9 cellular contexts compared by ENCODE assay signal in the genomic region with DNA sequence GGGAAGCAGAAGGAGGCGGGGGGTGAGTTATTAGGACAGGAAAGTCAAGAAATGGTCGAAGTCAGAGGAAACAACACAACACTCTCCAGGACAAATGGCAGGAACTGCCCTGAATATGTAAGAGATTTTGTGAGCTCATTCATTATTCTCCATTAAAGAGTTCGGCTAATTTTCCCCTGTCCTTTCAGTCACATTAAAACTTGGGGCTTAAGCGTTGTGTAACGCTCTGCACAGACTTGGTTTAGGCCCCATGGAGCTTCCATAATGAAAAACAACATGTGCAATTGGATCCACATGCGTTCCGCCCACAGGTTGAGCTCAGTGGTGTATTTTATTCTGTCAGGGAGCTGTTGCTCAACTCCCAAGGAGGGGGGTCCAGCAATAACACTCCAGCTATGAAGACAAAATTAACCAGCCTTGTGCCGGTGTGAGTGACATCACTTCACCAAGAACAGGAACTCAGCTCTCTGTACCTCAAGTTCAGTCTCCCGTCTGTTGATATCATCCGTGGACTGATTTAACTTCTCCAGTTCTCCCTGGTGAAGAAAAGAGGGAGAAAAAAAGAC. TPM values are rescaled to one million over a fixed set of nuclear protein-coding genes. Genes with fewer than 3 reads are reported as not detected.
DNase-seq lines count a peak whose midpoint lies in the region; ATAC-seq and TF ChIP-seq lines count a peak whose summit lies in the region.
"Had no signal": no experiment of that assay in that cellular context is flagged by ENCODE, and none has a peak within 500 bp of the region (broad histone marks: within the 10 kb centered on the region; RNA-seq: fewer than 3 reads in every experiment).

No MANE protein-coding gene starts in this region.

- ATAC-seq in central memory CD8-positive, alpha-beta T cell (replicated peaks; ENCODE audit: extremely low read depth, poor library complexity, severe bottlenecking) = no peak
- ATAC-seq in naive B cell (ENCODE audit: low read depth in 2 of 2) = no peak

- H3K4me3 ChIP-seq in NB4 (ENCODE audit: low read depth, low read length) (peak overlapping the region; percentile 60), H7 (ENCODE audit: insufficient read depth, low read depth, low read length) (no peak overlapping the region)

- TF ChIP-seq POLR2A in NB4 (IDR thresholded peaks at IDR 0.05; ENCODE audit: extremely low read depth, insufficient read length) = no peak

- no peak overlapping the region for H3K27ac Mint-ChIP-seq in central memory CD8-positive, alpha-beta T cell (ENCODE audit: low read depth)
- peak overlapping the region in 5 of 6 donors; percentile 73 to 96 (median 86) for H3K27ac Mint-ChIP-seq in naive B cell

- TF ChIP-seq CTCF in NB4 (IDR thresholded peaks at IDR 0.05; ENCODE audit: low read depth, low read length) = no peak

- peaks cover 63% of the 10 kb centered on the region for H3K4me1 Mint-ChIP-seq in central memory CD8-positive, alpha-beta T cell
- H3K4me1 Mint-ChIP-seq in naive B cell = peaks cover 57 to 83% (median 71%) of the 10 kb centered on the region in 3 donors

- peaks cover 19% of the 10 kb centered on the region for H3K27me3 ChIP-seq in H7 (ENCODE audit: control insufficient read depth, insufficient read depth, low read length)

- no peaks in the 10 kb centered on the region for H3K27me3 Mint-ChIP-seq in central memory CD8-positive, alpha-beta T cell
- no peaks in the 10 kb centered on the region for H3K27me3 Mint-ChIP-seq in naive B cell

- peak; percentile 82 for DNase-seq in AG20443 (ENCODE audit: low spot score)
- peak; percentile 91 for DNase-seq in NB4 (ENCODE audit: low read depth)
- no peak for DNase-seq in central memory CD8-positive, alpha-beta T cell (ENCODE audit: low spot score in 2 of 2)
- DNase-seq in naive B cell = no peak
- DNase-seq in DMS153 (lab: John Stamatoyannopoulos, UW) = no peak
- no peak for DNase-seq in NCI-H2029 (lab: John Stamatoyannopoulos, UW)
- DNase-seq in stimulated activated CD4-positive, alpha-beta T cell treated with anti-CD3 and anti-CD28 coated beads, Interleukin-15, amount 100 ng/mL, for 24 hours = no peak
- DNase-seq in H7 = no peak
- DNase-seq: stimulated activated CD4-positive, alpha-beta T cell treated with anti-CD3 and anti-CD28 coated beads, Interleukin-4, amount 100 ng/mL, for 1 hour had no signal

- H3K36me3 Mint-ChIP-seq in central memory CD8-positive, alpha-beta T cell (ENCODE audit: insufficient read depth) = peaks cover 31% of the 10 kb centered on the region
- peaks cover 29 to 32% of the 10 kb centered on the region in 2 donors for H3K36me3 Mint-ChIP-seq in naive B cell

- no peaks in the 10 kb centered on the region for H3K9me3 Mint-ChIP-seq in central memory CD8-positive, alpha-beta T cell
- no peaks in the 10 kb centered on the region for H3K9me3 Mint-ChIP-seq in naive B cell

- H3K4me3 Mint-ChIP-seq in central memory CD8-positive, alpha-beta T cell = peak overlapping the region; percentile 94
- H3K4me3 Mint-ChIP-seq in naive B cell = peak overlapping the region; percentile 97 to 99 (median 98)

- H3K36me3 ChIP-seq in H7 (replicated peaks; ENCODE audit: control insufficient read depth, insufficient read depth, low read length) = no peaks in the 10 kb centered on the region

RNA-seq across cellular contexts. Expression of gene SH3BP5, which starts 2.3 kb away (rescaled TPM):
- 100 to 1,000 TPM in 5 of 6 donors, 10 to 100 TPM in 1; 71.3 to 177 (median 131) TPM for polyA plus RNA-seq in naive B cell (ENCODE audit: low read depth in 6 of 6)
- 8.0 and 10.0 TPM in 2 replicates for total RNA-seq in H7 (2014; rRNA removed; shearing (Covaris generic))

Comparison
In these comparisons a context has a peak if more than half of its experiments do, and no peak if none do; other contexts are left out.
1. DNase-seq: peak in AG20443 (single experiment) and NB4 (single experiment); none in central memory CD8-positive, alpha-beta T cell (0 of 2), naive B cell (single experiment), DMS153 (single experiment), NCI-H2029 (single experiment), stimulated activated CD4-positive, alpha-beta T cell treated with anti-CD3 and anti-CD28 coated beads, Interleukin-15, amount 100 ng/mL, for 24 hours (single experiment) and H7 (single experiment).